Comparison of ENCODE assay signal across 8 cellular contexts in the genomic region with DNA sequence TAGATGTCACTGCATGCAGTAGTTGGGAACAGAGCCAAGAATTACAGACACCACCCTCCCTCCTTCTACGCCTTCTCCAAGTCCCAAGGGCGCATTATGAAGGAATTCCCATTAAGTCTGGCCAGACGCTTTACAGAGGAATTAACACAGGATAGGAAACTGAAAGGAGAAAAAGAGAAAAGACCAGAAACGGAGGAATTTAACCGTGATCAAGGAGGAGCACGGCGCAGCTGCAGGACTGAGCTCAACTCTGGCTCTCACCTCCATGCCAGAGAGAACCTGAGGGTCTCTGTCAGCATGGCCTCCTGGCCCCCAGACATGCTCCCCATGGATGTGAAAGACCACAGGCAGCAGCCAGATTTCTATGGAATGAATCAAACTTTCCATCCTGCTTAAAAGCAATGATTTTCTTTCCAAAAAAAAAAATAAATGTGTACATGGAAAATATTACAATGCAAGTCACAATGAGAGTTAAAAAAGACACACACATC. TPM values are rescaled to one million over a fixed set of nuclear protein-coding genes. Genes with fewer than 3 reads are reported as not detected.
DNase-seq lines count a peak whose midpoint lies in the region; ATAC-seq lines count a peak whose summit lies in the region.

No MANE protein-coding gene starts in this region.

- H3K9me3 ChIP-seq in BLaER1, result no peaks in the 10 kb centered on the region
- H3K9me3 ChIP-seq in effector memory CD4-positive, alpha-beta T cell (ENCODE audit: control insufficient read depth, low read length), result no peaks in the 10 kb centered on the region
- no peaks in the 10 kb centered on the region for H3K9me3 ChIP-seq in naive thymus-derived CD4-positive, alpha-beta T cell (ENCODE audit: control insufficient read depth in 2 of 3, low read length in 3 of 3)

- no peaks in the 10 kb centered on the region for H3K27me3 Mint-ChIP-seq in naive thymus-derived CD4-positive, alpha-beta T cell

- H4K20me1 ChIP-seq in BLaER1, result peaks cover 68% of the 10 kb centered on the region

- no peaks in the 10 kb centered on the region for H3K9me3 Mint-ChIP-seq in naive thymus-derived CD4-positive, alpha-beta T cell

- intact Hi-C loops in naive thymus-derived CD4-positive, alpha-beta T cell (cut with micrococcal nuclease), result no loop called here

- peaks cover 65 to 99% (median 90%) of the 10 kb centered on the region in 7 donors for H3K4me1 Mint-ChIP-seq in naive thymus-derived CD4-positive, alpha-beta T cell

- no peak overlapping the region for H3K4me3 ChIP-seq in BLaER1
- H3K4me3 ChIP-seq in effector memory CD4-positive, alpha-beta T cell (ENCODE audit: insufficient read depth, low read depth, low read length, poor library complexity, severe bottlenecking), result peak overlapping the region; percentile 57
- peak overlapping the region; percentile 65 for H3K4me3 ChIP-seq in naive thymus-derived CD4-positive, alpha-beta T cell (ENCODE audit: low read length)

- CTCF ChIA-PET in naive thymus-derived CD4-positive, alpha-beta T cell (lab: Charles Lee), result interaction anchor here (3.5 kb wide), 1 partner anchor 13 kb away, joined by 21 read pairs; no protein-coding TSS in a partner anchor

- H3K4me2 ChIP-seq in BLaER1, result peak overlapping the region; percentile 88

- H3K27me3 ChIP-seq in BLaER1, result no peaks in the 10 kb centered on the region
- H3K27me3 ChIP-seq in effector memory CD4-positive, alpha-beta T cell (replicated peaks; ENCODE audit: control insufficient read depth, insufficient read depth, low read length, poor library complexity, severe bottlenecking), result no peaks in the 10 kb centered on the region
- no peaks in the 10 kb centered on the region for H3K27me3 ChIP-seq in naive thymus-derived CD4-positive, alpha-beta T cell (ENCODE audit: control insufficient read depth in 2 of 2, insufficient read depth in 2 of 2, low read length in 2 of 2)

- no peaks in the 10 kb centered on the region; the same call in 1 of the 2 replicates for H3K36me3 ChIP-seq in BLaER1
- H3K36me3 ChIP-seq in effector memory CD4-positive, alpha-beta T cell (ENCODE audit: control insufficient read depth, insufficient read depth, low read length), result no peaks in the 10 kb centered on the region
- H3K36me3 ChIP-seq in naive thymus-derived CD4-positive, alpha-beta T cell (ENCODE audit: control insufficient read depth in 2 of 3, insufficient read depth in 3 of 3, low read length in 3 of 3), result no peaks in the 10 kb centered on the region

- DNase-seq in MV-4-11 (lab: John Stamatoyannopoulos, UW) (peak; percentile 42), RKO (ENCODE audit: low spot score) (no peak), OCI-M2 (lab: John Stamatoyannopoulos, UW; ENCODE audit: unreplicated experiment) (no peak), HUDEP-2 (lab: John Stamatoyannopoulos, UW; ENCODE audit: unreplicated experiment in 76 of 76) (no peak)
- DNase-seq in effector memory CD4-positive, alpha-beta T cell, result no peak
- peak in 5 of 9 donors; percentile 17 to 61 (median 29) for DNase-seq in naive thymus-derived CD4-positive, alpha-beta T cell

- ATAC-seq in naive thymus-derived CD4-positive, alpha-beta T cell, result no peak
- ATAC-seq in GM21529 (IDR thresholded peaks at IDR 0.05; ENCODE audit: unreplicated experiment), result no peak

- H3K36me3 Mint-ChIP-seq in naive thymus-derived CD4-positive, alpha-beta T cell, result peaks cover 0 to 47% (median 4%) of the 10 kb centered on the region in 5 donors

- peaks cover 97% of the 10 kb centered on the region for H3K4me1 ChIP-seq in BLaER1
- H3K4me1 ChIP-seq in effector memory CD4-positive, alpha-beta T cell (ENCODE audit: control insufficient read depth, insufficient read depth, low read length, poor library complexity, severe bottlenecking), result peaks cover 73% of the 10 kb centered on the region
- H3K4me1 ChIP-seq in naive thymus-derived CD4-positive, alpha-beta T cell (ENCODE audit: control insufficient read depth in 2 of 2, insufficient read depth in 2 of 2, low read length in 2 of 2), result peaks cover 29 to 81% of the 10 kb centered on the region in 2 donors

- peak overlapping the region; percentile 89 to 100 (median 98) for H3K27ac Mint-ChIP-seq in naive thymus-derived CD4-positive, alpha-beta T cell

- no peak overlapping the region for H3K27ac ChIP-seq in BLaER1
- H3K27ac ChIP-seq in effector memory CD4-positive, alpha-beta T cell (ENCODE audit: insufficient read depth, low read length, poor library complexity, severe bottlenecking), result peak overlapping the region; percentile 86
- H3K27ac ChIP-seq in naive thymus-derived CD4-positive, alpha-beta T cell (ENCODE audit: low read depth, low read length), result peak overlapping the region; percentile 73

- POLR2A ChIA-PET in naive thymus-derived CD4-positive, alpha-beta T cell (lab: Charles Lee), result interaction anchor here (0.9 to 13.6 kb wide), 7 partner anchors 8 to 66 kb away, joined by 3 to 257 read pairs (median 7); a partner anchor contains a TSS

- peak overlapping the region; percentile 38; the same call in 1 of the 2 replicates for H3K9ac ChIP-seq in BLaER1

- peak overlapping the region; percentile 84 to 98 (median 94) for H3K4me3 Mint-ChIP-seq in naive thymus-derived CD4-positive, alpha-beta T cell

RNA-seq across cellular contexts. Expression of a gene that starts 13.7 kb away (rescaled TPM):
- total RNA-seq in naive thymus-derived CD4-positive, alpha-beta T cell, result 10 to 100 TPM; 56.7 to 86.4 (median 71.2) TPM
- 10 to 100 TPM in 1 of 2 donors, 1 to 10 TPM in 1; 7.2 to 18.5 TPM for polyA plus RNA-seq in naive thymus-derived CD4-positive, alpha-beta T cell

Comparison
In these comparisons a context has a peak if more than half of its experiments do, and no peak if none do; other contexts are left out.
1. DNase-seq: peak in MV-4-11 (single experiment) and naive thymus-derived CD4-positive, alpha-beta T cell (5 of 9); none in effector memory CD4-positive, alpha-beta T cell (0 of 3), RKO (single experiment), OCI-M2 (single experiment) and HUDEP-2 (0 of 76).